In genomic region chr1:20972855-20973254, GRCh38 we compare ENCODE assay signal across 24 cellular contexts.
"Had no signal": no experiment of that assay in that cellular context is flagged by ENCODE, and none has a peak within 500 bp of the region (broad histone marks: within the 10 kb centered on the region; RNA-seq: fewer than 3 reads in every experiment).

No MANE protein-coding gene starts in this region.

- H3K4me1 ChIP-seq: left ventricle myocardium inferior, parathyroid adenoma, psoas muscle, right atrium auricular region, right lobe of liver, tibial nerve, upper lobe of left lung, vagina had no signal

- H3K27ac ChIP-seq: left ventricle myocardium inferior, parathyroid adenoma, psoas muscle, right atrium auricular region, right lobe of liver, tibial nerve, upper lobe of left lung, vagina had no signal

- H3K27me3 Mint-ChIP-seq: naive thymus-derived CD8-positive, alpha-beta T cell; stimulated activated memory B cell treated with anti-CD40 and anti-IgM and Interleukin-4, amounts not matched to agents 10 μg/mL and 1 μg/mL and 100 μg/mL, for 72 hours; stimulated activated naive CD8-positive, alpha-beta T cell treated with anti-CD3 and anti-CD28 coated beads, Interleukin-15, amount 100 ng/mL, for 72 hours had no signal

- H3K9me3 Mint-ChIP-seq: immature natural killer cell; naive thymus-derived CD8-positive, alpha-beta T cell; nephron; neural crest cell; stimulated activated memory B cell treated with anti-CD40 and anti-IgM and Interleukin-4, amounts not matched to agents 10 μg/mL and 1 μg/mL and 100 μg/mL, for 72 hours; stimulated activated naive CD8-positive, alpha-beta T cell treated with anti-CD3 and anti-CD28 coated beads, Interleukin-15, amount 100 ng/mL, for 72 hours had no signal

- DNase-seq: hypothalamus; immature natural killer cell; left ventricle myocardium inferior; naive thymus-derived CD8-positive, alpha-beta T cell; psoas muscle; right lobe of liver; stimulated activated CD4-positive, alpha-beta T cell treated with anti-CD3 and anti-CD28 coated beads, Interleukin-1b, Interleukin-23, amount 100 ng/mL, for 48 hours; stimulated activated CD4-positive, alpha-beta T cell treated with anti-CD3 and anti-CD28 coated beads, Interleukin-2, amount 100 ng/mL, for 48 hours; stimulated activated CD4-positive, alpha-beta T cell treated with anti-CD3 and anti-CD28 coated beads, Interleukin-4, amount 100 ng/mL, for 4 hours; stimulated activated CD8-positive, alpha-beta memory T cell treated with anti-CD3 and anti-CD28 coated beads, Interleukin-4, amount 100 ng/mL, for 48 hours; stimulated activated naive CD4-positive, alpha-beta T cell treated with Interleukin-2 at 50 U/mL for 16 hours; stimulated activated naive CD8-positive, alpha-beta T cell treated with anti-CD3 and anti-CD28 coated beads, Interleukin-15, amount 100 ng/mL, for 72 hours; substantia nigra; upper lobe of left lung had no signal

- H2AFZ ChIP-seq: parathyroid adenoma had no signal

- H3K4me3 ChIP-seq: left ventricle myocardium inferior, lung, psoas muscle, right atrium auricular region, right lobe of liver, smooth muscle cell, tibial nerve, upper lobe of left lung, vagina had no signal

- H3K79me2 ChIP-seq: parathyroid adenoma had no signal

- H3K9me3 ChIP-seq: left ventricle myocardium inferior, psoas muscle, right atrium auricular region, right lobe of liver, tibial nerve, upper lobe of left lung, vagina had no signal

- ATAC-seq: naive thymus-derived CD8-positive, alpha-beta T cell; psoas muscle; right lobe of liver; stimulated activated memory B cell treated with anti-CD40 and anti-IgM and Interleukin-4, amounts not matched to agents 10 μg/mL and 1 μg/mL and 100 μg/mL, for 72 hours; stimulated activated naive CD8-positive, alpha-beta T cell treated with anti-CD3 and anti-CD28 coated beads, Interleukin-15, amount 100 ng/mL, for 72 hours had no signal

- H3K4me3 Mint-ChIP-seq: immature natural killer cell; naive thymus-derived CD8-positive, alpha-beta T cell; nephron; neural crest cell; stimulated activated memory B cell treated with anti-CD40 and anti-IgM and Interleukin-4, amounts not matched to agents 10 μg/mL and 1 μg/mL and 100 μg/mL, for 72 hours; stimulated activated naive CD8-positive, alpha-beta T cell treated with anti-CD3 and anti-CD28 coated beads, Interleukin-15, amount 100 ng/mL, for 72 hours had no signal

- H3K9ac ChIP-seq: parathyroid adenoma had no signal

- H3K4me1 Mint-ChIP-seq: naive thymus-derived CD8-positive, alpha-beta T cell; nephron; neural crest cell; stimulated activated memory B cell treated with anti-CD40 and anti-IgM and Interleukin-4, amounts not matched to agents 10 μg/mL and 1 μg/mL and 100 μg/mL, for 72 hours had no signal

- H3K27me3 ChIP-seq: right atrium auricular region, right lobe of liver, tibial nerve, upper lobe of left lung, vagina had no signal

- FAIRE-seq: islet of Langerhans had no signal

- H3K27ac Mint-ChIP-seq: naive thymus-derived CD8-positive, alpha-beta T cell; nephron; stimulated activated memory B cell treated with anti-CD40 and anti-IgM and Interleukin-4, amounts not matched to agents 10 μg/mL and 1 μg/mL and 100 μg/mL, for 72 hours had no signal

- H3K4me2 ChIP-seq: smooth muscle cell had no signal
